13 cellular contexts compared by ENCODE assay signal in genomic region chr20:1209447-1210387, GRCh38. TPM values are rescaled to one million over a fixed set of nuclear protein-coding genes. Genes with fewer than 3 reads are reported as not detected.
DNase-seq lines count a peak whose midpoint lies in the region; ATAC-seq and TF ChIP-seq lines count a peak whose summit lies in the region.
"Had no signal": no experiment of that assay in that cellular context is flagged by ENCODE, and none has a peak within 500 bp of the region (broad histone marks: within the 10 kb centered on the region; RNA-seq: fewer than 3 reads in every experiment).

No MANE protein-coding gene starts in this region.

- H3K27me3 Mint-ChIP-seq in CD8-positive, alpha-beta memory T cell = peaks cover 5 to 15% of the 10 kb centered on the region in 2 donors

- H3K36me3 Mint-ChIP-seq in CD8-positive, alpha-beta memory T cell = no peaks in the 10 kb centered on the region
- H3K36me3 Mint-ChIP-seq: natural killer cell treated with Interleukin-12 subunit alpha and Interleukin-12 subunit beta and Interleukin-15 and Interleukin-18, amount 100 ng/mL, for 72 hours had no signal

- H3K27ac ChIP-seq in AG04450 (ENCODE audit: low read depth, low read length) = no peak overlapping the region
- no peak overlapping the region for H3K27ac ChIP-seq in CD8-positive, alpha-beta memory T cell (ENCODE audit: low read depth, low read length)
- H3K27ac ChIP-seq: SJCRH30 had no signal

- peak; percentile 51; the same call in 2 of the 3 replicates for ATAC-seq in SK-N-SH treated with all-trans-retinoic acid at 6 μM for 48 hours

- no peaks in the 10 kb centered on the region for H3K9me3 ChIP-seq in AG04450 (ENCODE audit: control insufficient read depth, insufficient read depth, low read length)
- no peaks in the 10 kb centered on the region for H3K9me3 ChIP-seq in CD8-positive, alpha-beta memory T cell (ENCODE audit: low read length)
- H3K9me3 ChIP-seq: SJCRH30 had no signal

- H3K4me3 Mint-ChIP-seq in CD8-positive, alpha-beta memory T cell = no peak overlapping the region
- H3K4me3 Mint-ChIP-seq: natural killer cell treated with Interleukin-12 subunit alpha and Interleukin-12 subunit beta and Interleukin-15 and Interleukin-18, amount 100 ng/mL, for 72 hours had no signal

- H3K36me3 ChIP-seq in CD8-positive, alpha-beta memory T cell (ENCODE audit: insufficient read depth, low read length) = no peaks in the 10 kb centered on the region
- H3K36me3 ChIP-seq: SJCRH30 had no signal

- DNase-seq in AG04450 (ENCODE audit: low read depth, low spot score) (no peak), GM03348 (ENCODE audit: low spot score) (peak; percentile 33), foreskin fibroblast (peak in 1 of 2 donors; percentile 44), Kasumi-1 (lab: John Stamatoyannopoulos, UW) (no peak), OCI-M1 (lab: John Stamatoyannopoulos, UW) (no peak), amygdala (lab: John Stamatoyannopoulos, UW) (no peak)
- DNase-seq in CD8-positive, alpha-beta memory T cell = no peak
- DNase-seq: DMS79 treated with DMSO at 0.1 percent for 48 hours; NCI-H2227 treated with DMSO at 0.1 percent for 48 hours; stimulated activated CD4-positive, alpha-beta T cell treated with anti-CD3 and anti-CD28 coated beads, Interleukin-12 subunit alpha, Interleukin-12 subunit beta, amount 100 ng/mL, for 4 hours had no signal

- POLR2A ChIA-PET in AG04450 (lab: Yijun Ruan, JAX) = no interaction called here
- POLR2A ChIA-PET in CD8-positive, alpha-beta memory T cell (lab: Charles Lee) = no interaction called here

- no peaks in the 10 kb centered on the region for H3K9me3 Mint-ChIP-seq in CD8-positive, alpha-beta memory T cell
- H3K9me3 Mint-ChIP-seq: natural killer cell treated with Interleukin-12 subunit alpha and Interleukin-12 subunit beta and Interleukin-15 and Interleukin-18, amount 100 ng/mL, for 72 hours had no signal

- H3K4me1 Mint-ChIP-seq in CD8-positive, alpha-beta memory T cell = peaks cover 5 to 10% (median 6%) of the 10 kb centered on the region in 3 donors

- CTCF ChIA-PET in AG04450 (lab: Charles Lee) = interaction anchor here (0.5 to 1.7 kb wide), 7 partner anchors 38 to 394 kb away, joined by 3 to 8 read pairs (median 4); no protein-coding TSS in a partner anchor
- CTCF ChIA-PET in CD8-positive, alpha-beta memory T cell (lab: Charles Lee) = interaction anchor here (1.4 kb wide), 1 partner anchor 18 kb away, joined by 3 read pairs; no protein-coding TSS in a partner anchor

- H3K4me1 ChIP-seq in CD8-positive, alpha-beta memory T cell (ENCODE audit: insufficient read depth, low read length) = peaks cover 7% of the 10 kb centered on the region
- H3K4me1 ChIP-seq: SJCRH30 had no signal

- peaks cover 53% of the 10 kb centered on the region for H3K27me3 ChIP-seq in AG04450 (ENCODE audit: control insufficient read depth, insufficient read depth, low read length)
- H3K27me3 ChIP-seq in CD8-positive, alpha-beta memory T cell (ENCODE audit: insufficient read depth, low read length, poor library complexity, severe bottlenecking) = no peaks in the 10 kb centered on the region

- TF ChIP-seq CTCF in AG04450 (IDR thresholded peaks at IDR 0.05; ENCODE audit: low read depth, low read length) = peak; percentile 53
- peak; percentile 47 for TF ChIP-seq CTCF in foreskin fibroblast (IDR thresholded peaks at IDR 0.05; ENCODE audit: low read depth, low read length)

- H3K4me3 ChIP-seq in AG04450 (ENCODE audit: low read depth, low read length) (no peak overlapping the region), foreskin fibroblast (ENCODE audit: low read depth in 1 of 2, low read length in 2 of 2) (no peak overlapping the region)
- H3K4me3 ChIP-seq in CD8-positive, alpha-beta memory T cell (ENCODE audit: low read length) = no peak overlapping the region
- H3K4me3 ChIP-seq: SJCRH30 had no signal

- H3K27ac Mint-ChIP-seq in CD8-positive, alpha-beta memory T cell = no peak overlapping the region
- H3K27ac Mint-ChIP-seq: natural killer cell treated with Interleukin-12 subunit alpha and Interleukin-12 subunit beta and Interleukin-15 and Interleukin-18, amount 100 ng/mL, for 72 hours had no signal

TF ChIP-seq in SK-N-SH treated with all-trans-retinoic acid at 6 μM for 48 hours, 23 proteins besides CTCF, POLR2A, EP300 and RAD21:
- TF ChIP-seq ZFP3 (CRISPR knock-in tag; IDR thresholded peaks at IDR 0.05) (no peak), ZNF565 (CRISPR knock-in tag; conservative IDR thresholded peaks at IDR 0.05; ENCODE audit: low read depth) (no peak), PPARA (CRISPR knock-in tag; IDR thresholded peaks at IDR 0.05; ENCODE audit: borderline replicate concordance) (no peak), ZNF70 (CRISPR knock-in tag; IDR thresholded peaks at IDR 0.05) (no peak), CSDC2 (CRISPR knock-in tag; IDR thresholded peaks at IDR 0.05) (no peak), GLIS3 (CRISPR knock-in tag; IDR thresholded peaks at IDR 0.05) (no peak), RARB (CRISPR knock-in tag; IDR thresholded peaks at IDR 0.05) (no peak), ZFP30 (CRISPR knock-in tag; IDR thresholded peaks at IDR 0.05) (no peak), ISL1 (CRISPR knock-in tag; IDR thresholded peaks at IDR 0.05) (no peak), CSRNP3 (CRISPR knock-in tag; IDR thresholded peaks at IDR 0.05) (no peak), TCF4 (CRISPR knock-in tag; IDR thresholded peaks at IDR 0.05; ENCODE audit: borderline replicate concordance) (no peak), ZNF8 (CRISPR knock-in tag; IDR thresholded peaks at IDR 0.05) (no peak)
- TF ChIP-seq, protein P1, sequence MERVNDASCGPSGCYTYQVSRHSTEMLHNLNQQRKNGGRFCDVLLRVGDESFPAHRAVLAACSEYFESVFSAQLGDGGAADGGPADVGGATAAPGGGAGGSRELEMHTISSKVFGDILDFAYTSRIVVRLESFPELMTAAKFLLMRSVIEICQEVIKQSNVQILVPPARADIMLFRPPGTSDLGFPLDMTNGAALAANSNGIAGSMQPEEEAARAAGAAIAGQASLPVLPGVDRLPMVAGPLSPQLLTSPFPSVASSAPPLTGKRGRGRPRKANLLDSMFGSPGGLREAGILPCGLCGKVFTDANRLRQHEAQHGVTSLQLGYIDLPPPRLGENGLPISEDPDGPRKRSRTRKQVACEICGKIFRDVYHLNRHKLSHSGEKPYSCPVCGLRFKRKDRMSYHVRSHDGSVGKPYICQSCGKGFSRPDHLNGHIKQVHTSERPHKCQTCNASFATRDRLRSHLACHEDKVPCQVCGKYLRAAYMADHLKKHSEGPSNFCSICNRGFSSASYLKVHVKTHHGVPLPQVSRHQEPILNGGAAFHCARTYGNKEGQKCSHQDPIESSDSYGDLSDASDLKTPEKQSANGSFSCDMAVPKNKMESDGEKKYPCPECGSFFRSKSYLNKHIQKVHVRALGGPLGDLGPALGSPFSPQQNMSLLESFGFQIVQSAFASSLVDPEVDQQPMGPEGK (CRISPR knock-in tag; IDR thresholded peaks at IDR 0.05; ENCODE audit: borderline replicate concordance) = no peak
- TF ChIP-seq, protein P2, sequence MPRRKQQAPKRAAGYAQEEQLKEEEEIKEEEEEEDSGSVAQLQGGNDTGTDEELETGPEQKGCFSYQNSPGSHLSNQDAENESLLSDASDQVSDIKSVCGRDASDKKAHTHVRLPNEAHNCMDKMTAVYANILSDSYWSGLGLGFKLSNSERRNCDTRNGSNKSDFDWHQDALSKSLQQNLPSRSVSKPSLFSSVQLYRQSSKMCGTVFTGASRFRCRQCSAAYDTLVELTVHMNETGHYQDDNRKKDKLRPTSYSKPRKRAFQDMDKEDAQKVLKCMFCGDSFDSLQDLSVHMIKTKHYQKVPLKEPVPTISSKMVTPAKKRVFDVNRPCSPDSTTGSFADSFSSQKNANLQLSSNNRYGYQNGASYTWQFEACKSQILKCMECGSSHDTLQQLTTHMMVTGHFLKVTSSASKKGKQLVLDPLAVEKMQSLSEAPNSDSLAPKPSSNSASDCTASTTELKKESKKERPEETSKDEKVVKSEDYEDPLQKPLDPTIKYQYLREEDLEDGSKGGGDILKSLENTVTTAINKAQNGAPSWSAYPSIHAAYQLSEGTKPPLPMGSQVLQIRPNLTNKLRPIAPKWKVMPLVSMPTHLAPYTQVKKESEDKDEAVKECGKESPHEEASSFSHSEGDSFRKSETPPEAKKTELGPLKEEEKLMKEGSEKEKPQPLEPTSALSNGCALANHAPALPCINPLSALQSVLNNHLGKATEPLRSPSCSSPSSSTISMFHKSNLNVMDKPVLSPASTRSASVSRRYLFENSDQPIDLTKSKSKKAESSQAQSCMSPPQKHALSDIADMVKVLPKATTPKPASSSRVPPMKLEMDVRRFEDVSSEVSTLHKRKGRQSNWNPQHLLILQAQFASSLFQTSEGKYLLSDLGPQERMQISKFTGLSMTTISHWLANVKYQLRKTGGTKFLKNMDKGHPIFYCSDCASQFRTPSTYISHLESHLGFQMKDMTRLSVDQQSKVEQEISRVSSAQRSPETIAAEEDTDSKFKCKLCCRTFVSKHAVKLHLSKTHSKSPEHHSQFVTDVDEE (CRISPR knock-in tag; IDR thresholded peaks at IDR 0.05) = no peak

RNA-seq across cellular contexts. Expression of gene C20orf202, which starts 6.5 kb away (rescaled TPM):
- polyA plus RNA-seq in AG04450 (2011; rRNA removed) = not detected in 2 replicates
- not detected in 2 replicates for polyA minus RNA-seq in AG04450 (2011; rRNA and poly(A)+ RNA removed)
- not detected for total RNA-seq in CD8-positive, alpha-beta memory T cell
- polyA plus RNA-seq in CD8-positive, alpha-beta memory T cell = not detected
- total RNA-seq: SJCRH30 had no signal

RNA-seq across cellular contexts. Expression of gene RAD21L1, which starts 16.1 kb away (rescaled TPM):
- polyA plus RNA-seq in AG04450 (2011; rRNA removed) = 0.04 and 0.05 TPM in 2 replicates
- not detected in 2 replicates for polyA minus RNA-seq in AG04450 (2011; rRNA and poly(A)+ RNA removed)
- total RNA-seq in CD8-positive, alpha-beta memory T cell = not detected
- not detected for polyA plus RNA-seq in CD8-positive, alpha-beta memory T cell
- total RNA-seq: natural killer cell treated with Interleukin-12 subunit alpha and Interleukin-12 subunit beta and Interleukin-15 and Interleukin-18, amount 100 ng/mL, for 72 hours; SJCRH30 had no signal

RNA-seq across cellular contexts. Expression of gene TMEM74B, which starts 24.9 kb away (rescaled TPM):
- polyA plus RNA-seq in AG04450 (2011; rRNA removed) = not detected in 2 replicates
- polyA minus RNA-seq in AG04450 (2011; rRNA and poly(A)+ RNA removed) = not detected in 2 replicates
- under 1 TPM in 1 of 2 experiments, not detected in 1; 0.18 TPM for total RNA-seq in CD8-positive, alpha-beta memory T cell
- polyA plus RNA-seq in CD8-positive, alpha-beta memory T cell = not detected
- total RNA-seq: natural killer cell treated with Interleukin-12 subunit alpha and Interleukin-12 subunit beta and Interleukin-15 and Interleukin-18, amount 100 ng/mL, for 72 hours; SJCRH30 had no signal

RNA-seq across cellular contexts. Expression of gene SNPH, which starts 56.4 kb away (rescaled TPM):
- polyA plus RNA-seq in AG04450 (2011; rRNA removed) = 1.5 and 2.6 TPM in 2 replicates
- 2.0 and 3.5 TPM in 2 replicates for polyA minus RNA-seq in AG04450 (2011; rRNA and poly(A)+ RNA removed)
- total RNA-seq in CD8-positive, alpha-beta memory T cell = 1 to 10 TPM; 3.2 to 3.5 TPM
- 5.8 TPM for polyA plus RNA-seq in CD8-positive, alpha-beta memory T cell
